ENCODE assay signal across 19 cellular contexts in genomic region chr3:184386047-184386806, GRCh38. TPM values are rescaled to one million over a fixed set of nuclear protein-coding genes. Genes with fewer than 3 reads are reported as not detected.
DNase-seq lines count a peak whose midpoint lies in the region; ATAC-seq, FAIRE-seq and TF ChIP-seq lines count a peak whose summit lies in the region.
"Had no signal": no experiment of that assay in that cellular context is flagged by ENCODE, and none has a peak within 500 bp of the region (broad histone marks: within the 10 kb centered on the region; RNA-seq: fewer than 3 reads in every experiment).

No MANE protein-coding gene starts in this region.

- peak overlapping the region; percentile 41 for H2BK120ac ChIP-seq in neuronal stem cell (ENCODE audit: low read depth, low read length)

- POLR2A ChIA-PET in K562 (lab: Yijun Ruan, JAX), result interaction anchor here (1.1 to 1.6 kb wide), 2 partner anchors 13 to 143 kb away, joined by 4 read pairs; no protein-coding TSS in a partner anchor
- POLR2A ChIA-PET in naive thymus-derived CD4-positive, alpha-beta T cell (lab: Charles Lee), result no interaction called here

- WGBS in K562 (ENCODE audit: insufficient coverage, low coverage, missing lambda C conversion rate), result 3% methylated on average over 24 of the region's 37 CpGs
- WGBS in neuronal stem cell (ENCODE audit: extremely low coverage in 2 of 2, insufficient read length in 2 of 2, insufficient replicate concordance in 1 of 2), 2 donors, result no CpG with 5 or more reads among the region's 37 CpGs

- DNase-seq in H7 (peak; percentile 76), K562 (ENCODE audit: extremely low read depth in 1 of 4, low spot score in 3 of 4) (no peak), neuronal stem cell (ENCODE audit: low spot score) (no peak), RKO (ENCODE audit: low spot score) (no peak), T1000 (lab: John Stamatoyannopoulos, UW) (no peak)
- DNase-seq in activated naive CD4-positive, alpha-beta T cell treated with anti-CD3 and anti-CD28 coated beads, Interleukin-2, amount 50 U/mL, for 72 hours (ENCODE audit: low spot score in 2 of 2), result no peak
- no peak for DNase-seq in naive thymus-derived CD4-positive, alpha-beta T cell
- DNase-seq: 8988T; Calu3; CD8-positive, alpha-beta T cell; DMS79 treated with DMSO at 0.1 percent for 48 hours; GF-D8; HFFc6 had no signal

- H4K8ac ChIP-seq in neuronal stem cell (ENCODE audit: low read depth, low read length), result no peak overlapping the region

- no peaks in the 10 kb centered on the region for H3K9me1 ChIP-seq in K562 (ENCODE audit: control insufficient read depth, insufficient read depth, low read length)

- H3K36me3 ChIP-seq in H7 (replicated peaks; ENCODE audit: control insufficient read depth, insufficient read depth, low read length) (no peaks in the 10 kb centered on the region), K562 (ENCODE audit: control insufficient read depth, insufficient read depth, low read length) (no peaks in the 10 kb centered on the region), neuronal stem cell (replicated peaks in 1 of 2; ENCODE audit: control insufficient read depth in 2 of 2, insufficient read depth in 2 of 2, low read length in 2 of 2) (no peaks in the 10 kb centered on the region)
- no peaks in the 10 kb centered on the region for H3K36me3 ChIP-seq in naive thymus-derived CD4-positive, alpha-beta T cell (ENCODE audit: control insufficient read depth in 2 of 3, insufficient read depth in 3 of 3, low read length in 3 of 3)
- H3K36me3 ChIP-seq: BLaER1 had no signal

- H3K4me2 ChIP-seq in K562 (ENCODE audit: insufficient read depth, low read length), result no peak overlapping the region
- no peak overlapping the region for H3K4me2 ChIP-seq in neuronal stem cell (ENCODE audit: insufficient read depth, low read length, poor library complexity, severe bottlenecking)
- H3K4me2 ChIP-seq: BLaER1 had no signal

- H3K79me2 ChIP-seq in K562 (ENCODE audit: control insufficient read depth, insufficient read depth, low read length), result no peaks in the 10 kb centered on the region

- no peak overlapping the region for H2BK5ac ChIP-seq in neuronal stem cell (ENCODE audit: low read length)

- no TSS peak for BruUV-seq in K562 (replicated peaks; lab: Mats Ljungman, UMichigan)

- H3K9ac ChIP-seq in K562 (ENCODE audit: insufficient read depth in 1 of 2, low read depth in 2 of 2, low read length in 2 of 2), result no peak overlapping the region
- no peak overlapping the region for H3K9ac ChIP-seq in neuronal stem cell (ENCODE audit: low read depth, low read length, poor library complexity)
- H3K9ac ChIP-seq: BLaER1 had no signal

- no peak overlapping the region for H3K4me3 Mint-ChIP-seq in naive thymus-derived CD4-positive, alpha-beta T cell
- H3K4me3 Mint-ChIP-seq: CD14-positive monocyte; CD8-positive, alpha-beta T cell; HFFc6 had no signal

- no peak overlapping the region for H2BK12ac ChIP-seq in neuronal stem cell (ENCODE audit: low read length)

- in situ Hi-C loops in K562 (cut with MboI), result no loop called here

- intact Hi-C loops in K562 (cut with micrococcal nuclease), result loop anchor here (10.0 kb wide), 1 partner anchor 329 kb away; the partner anchor contains the start of gene MAGEF1
- intact Hi-C loops in naive thymus-derived CD4-positive, alpha-beta T cell (cut with micrococcal nuclease), result no loop called here

- H3K4me3 ChIP-seq in H7 (ENCODE audit: insufficient read depth, low read depth, low read length) (no peak overlapping the region), K562 (no peak overlapping the region), neuronal stem cell (ENCODE audit: low read length in 2 of 2) (no peak overlapping the region)
- no peak overlapping the region for H3K4me3 ChIP-seq in naive thymus-derived CD4-positive, alpha-beta T cell (ENCODE audit: low read length)
- H3K4me3 ChIP-seq: BLaER1 had no signal

- H3K4me1 ChIP-seq in K562 (replicated peaks in 1 of 2; ENCODE audit: control insufficient read depth in 2 of 2, insufficient read depth in 2 of 2, low read length in 2 of 2) (peaks cover 0 to 17% of the 10 kb centered on the region in 2 experiments; a peak in 2 of 5 replicates), neuronal stem cell (ENCODE audit: control insufficient read depth in 2 of 2, insufficient read depth in 1 of 2, low read depth in 1 of 2, low read length in 2 of 2) (peaks cover 2 to 3% of the 10 kb centered on the region in 2 donors)
- H3K4me1 ChIP-seq in naive thymus-derived CD4-positive, alpha-beta T cell (ENCODE audit: control insufficient read depth in 2 of 2, insufficient read depth in 2 of 2, low read length in 2 of 2), result no peaks in the 10 kb centered on the region

- no peak overlapping the region for H3K27ac Mint-ChIP-seq in activated naive CD4-positive, alpha-beta T cell treated with anti-CD3 and anti-CD28 coated beads, Interleukin-2, amount 50 U/mL, for 72 hours
- no peak overlapping the region for H3K27ac Mint-ChIP-seq in naive thymus-derived CD4-positive, alpha-beta T cell
- H3K27ac Mint-ChIP-seq: CD14-positive monocyte; CD8-positive, alpha-beta T cell; HFFc6 had no signal

- H2AK5ac ChIP-seq in neuronal stem cell (ENCODE audit: low read depth, low read length), result peak overlapping the region; percentile 45

- peaks cover 5% of the 10 kb centered on the region for H4K20me1 ChIP-seq in K562 (replicated peaks; ENCODE audit: control insufficient read depth, insufficient read depth, low read length)

- FAIRE-seq in K562 (lab: Jason Lieb, UNC), result no peak

- H2AFZ ChIP-seq in K562 (ENCODE audit: low read depth, low read length) (no peak overlapping the region), neuronal stem cell (ENCODE audit: low read length) (no peak overlapping the region)

- no peak overlapping the region for H3K4ac ChIP-seq in neuronal stem cell (ENCODE audit: low read length)

- no peak for TF ChIP-seq POLR2A in K562 (conservative IDR thresholded peaks at IDR 0.05)

- H3K36me3 Mint-ChIP-seq in activated naive CD4-positive, alpha-beta T cell treated with anti-CD3 and anti-CD28 coated beads, Interleukin-2, amount 50 U/mL, for 72 hours, result no peaks in the 10 kb centered on the region
- H3K36me3 Mint-ChIP-seq in naive thymus-derived CD4-positive, alpha-beta T cell, result no peaks in the 10 kb centered on the region
- H3K36me3 Mint-ChIP-seq: CD14-positive monocyte; CD8-positive, alpha-beta T cell had no signal

- H3K18ac ChIP-seq in neuronal stem cell (ENCODE audit: low read length), result peak overlapping the region; percentile 8

- TF ChIP-seq RAD21 in K562 (CRISPR knock-in tag; conservative IDR thresholded peaks at IDR 0.05 in 1 of 2, IDR thresholded peaks at IDR 0.05 in 1 of 2), result no peak

- CTCF ChIA-PET in K562 (lab: Yijun Ruan, JAX; ENCODE audit: low intra/inter-chr PET ratio), result no interaction called here
- CTCF ChIA-PET in naive thymus-derived CD4-positive, alpha-beta T cell (lab: Charles Lee), result no interaction called here

- H3K27me3 ChIP-seq in H7 (ENCODE audit: control insufficient read depth, insufficient read depth, low read length) (peaks cover 22% of the 10 kb centered on the region), K562 (ENCODE audit: control insufficient read depth in 2 of 2, insufficient read depth in 2 of 2, low read length in 2 of 2) (peaks cover 19 to 75% of the 10 kb centered on the region in 2 experiments; a peak in 4 of 5 replicates), neuronal stem cell (ENCODE audit: control insufficient read depth in 3 of 3, insufficient read depth in 3 of 3, low read depth in 1 of 3, low read length in 3 of 3) (peaks cover 0 to 11% (median 10%) of the 10 kb centered on the region in 3 experiments)
- peaks cover 0 to 5% of the 10 kb centered on the region in 2 donors for H3K27me3 ChIP-seq in naive thymus-derived CD4-positive, alpha-beta T cell (ENCODE audit: control insufficient read depth in 2 of 2, insufficient read depth in 2 of 2, low read length in 2 of 2)

- H3K27ac ChIP-seq in K562 (ENCODE audit: extremely low read depth, low read depth, low read length), result no peak overlapping the region
- no peak overlapping the region for H3K27ac ChIP-seq in neuronal stem cell (replicated peaks; ENCODE audit: low read length)
- H3K27ac ChIP-seq in temporal lobe (ENCODE audit: low read depth, low read length), result peak overlapping the region; percentile 13
- H3K27ac ChIP-seq in naive thymus-derived CD4-positive, alpha-beta T cell (ENCODE audit: low read depth, low read length), result no peak overlapping the region
- H3K27ac ChIP-seq: BLaER1 had no signal

- H2BK15ac ChIP-seq in neuronal stem cell (ENCODE audit: low read length), result peak overlapping the region; percentile 59

- peaks cover 0 to 4% (median 0%) of the 10 kb centered on the region in 7 donors for H3K4me1 Mint-ChIP-seq in naive thymus-derived CD4-positive, alpha-beta T cell

- no peak overlapping the region for H3K14ac ChIP-seq in neuronal stem cell (ENCODE audit: low read length)

- H4K91ac ChIP-seq in neuronal stem cell (ENCODE audit: low read depth, low read length, poor library complexity), result no peak overlapping the region

- TF ChIP-seq EP300 in K562 (IDR thresholded peaks at IDR 0.05; ENCODE audit: low read length), result no peak

- TF ChIP-seq CTCF in K562 (IDR thresholded peaks at IDR 0.05 in 2 of 3, conservative IDR thresholded peaks at IDR 0.05 in 1 of 3; ENCODE audit: insufficient read depth in 2 of 3, low read depth in 1 of 3, low read length in 3 of 3), result no peak

- H3K9me3 ChIP-seq in K562 (replicated peaks; ENCODE audit: control insufficient read depth, insufficient read depth, low read depth, low read length) (no peaks in the 10 kb centered on the region), neuronal stem cell (replicated peaks in 1 of 2; ENCODE audit: control insufficient read depth in 2 of 2, insufficient read depth in 1 of 2, low read depth in 1 of 2, low read length in 2 of 2) (no peaks in the 10 kb centered on the region)
- no peaks in the 10 kb centered on the region for H3K9me3 ChIP-seq in naive thymus-derived CD4-positive, alpha-beta T cell (ENCODE audit: control insufficient read depth in 2 of 3, low read length in 3 of 3)
- H3K9me3 ChIP-seq: BLaER1 had no signal

- H3K23ac ChIP-seq in neuronal stem cell (ENCODE audit: low read depth, low read length, poor library complexity), result peak overlapping the region; percentile 75

- H3K79me1 ChIP-seq in neuronal stem cell (ENCODE audit: low read depth, low read length), result no peaks in the 10 kb centered on the region

- H3K27me3 Mint-ChIP-seq in naive thymus-derived CD4-positive, alpha-beta T cell, result peaks cover 17 to 50% (median 25%) of the 10 kb centered on the region in 5 donors

- H3K9me3 Mint-ChIP-seq in activated naive CD4-positive, alpha-beta T cell treated with anti-CD3 and anti-CD28 coated beads, Interleukin-2, amount 50 U/mL, for 72 hours, result no peaks in the 10 kb centered on the region
- peaks cover 0 to 1% (median 0%) of the 10 kb centered on the region in 11 donors for H3K9me3 Mint-ChIP-seq in naive thymus-derived CD4-positive, alpha-beta T cell
- H3K9me3 Mint-ChIP-seq: CD8-positive, alpha-beta T cell; HFFc6 had no signal

- ATAC-seq in K562, result no peak
- no peak for ATAC-seq in activated naive CD4-positive, alpha-beta T cell treated with anti-CD3 and anti-CD28 coated beads, Interleukin-2, amount 50 U/mL, for 72 hours
- ATAC-seq in naive thymus-derived CD4-positive, alpha-beta T cell, result no peak
- ATAC-seq: CD8-positive, alpha-beta T cell; HCT116 had no signal

RNA-seq across cellular contexts. Expression of gene CHRD, which starts 6.4 kb away (rescaled TPM):
- total RNA-seq in H7 (2014; rRNA removed; shearing (Covaris generic)), result 4.5 and 10.5 TPM in 2 replicates
- total RNA-seq in K562 (2011; cell fraction: chromatin; rRNA removed; ENCODE audit: low replicate concordance), result 9.8 and 27.8 TPM in 2 replicates
- 17.6 and 22.0 TPM in 2 replicates for total RNA-seq in K562 (2011; cell fraction: nucleolus; rRNA removed)
- total RNA-seq in K562 (2011; cell fraction: nucleoplasm; rRNA removed), result 8.9 and 10.8 TPM in 2 replicates
- total RNA-seq in K562 (2014; rRNA removed) (0.16 TPM in 1 of 2 replicates, not detected in the other), K562 (2014; rRNA removed; fragmentation: Illumina TruSeq; extraction: Trizol) (0.11 TPM in 1 of 2 replicates, not detected in the other), K562 (2015; rRNA removed; fragmentation: Illumina TruSeq; extraction: Trizol) (0.14 and 0.19 TPM in 2 replicates), K562 (2021) (0.63 and 1.3 TPM in 2 replicates), temporal lobe (8.6 TPM)
- polyA plus RNA-seq in K562 (2011; rRNA removed) (0.55 and 1.1 TPM in 2 replicates), K562 (2014; fragmentation: Illumina TruSeq; extraction: Trizol) (0.11 and 0.15 TPM in 2 replicates), K562 (2014; fragmentation: Nextera tagmentation; extraction: Ambion mirVana) (not detected), K562 (2014; rRNA removed) (0.53 and 1.0 TPM in 2 replicates)
- polyA plus RNA-seq in K562 (2011; cell fraction: cytosol; rRNA removed), result 0.16 and 1.3 TPM in 2 replicates
- 8.8 and 30.5 TPM in 2 replicates for polyA plus RNA-seq in K562 (2011; cell fraction: nucleus; rRNA removed)
- polyA plus RNA-seq in K562 (2012), result 0.20 and 0.36 TPM in 2 replicates
- 0.06 and 0.21 TPM in 2 replicates for polyA minus RNA-seq in K562 (2011; rRNA and poly(A)+ RNA removed)
- 1.4 and 1.7 TPM in 2 replicates for polyA minus RNA-seq in K562 (2011; cell fraction: cytosol; rRNA and poly(A)+ RNA removed)
- 2.0 and 4.7 TPM in 2 replicates for polyA minus RNA-seq in K562 (2011; cell fraction: nucleus; rRNA and poly(A)+ RNA removed)
- 7.2 TPM for polyA plus RNA-seq in neuronal stem cell (2013, experiment 1 of 2)
- 7.1 TPM for polyA plus RNA-seq in neuronal stem cell (2013, experiment 2 of 2)
- total RNA-seq in activated naive CD4-positive, alpha-beta T cell treated with anti-CD3 and anti-CD28 coated beads, Interleukin-2, amount 50 U/mL, for 72 hours, result under 1 TPM in 1 of 2 donors, not detected in 1; 0.49 TPM
- not detected for total RNA-seq in naive thymus-derived CD4-positive, alpha-beta T cell
- polyA plus RNA-seq in naive thymus-derived CD4-positive, alpha-beta T cell, result not detected
- total RNA-seq: Calu3; CD8-positive, alpha-beta T cell had no signal
- polyA plus RNA-seq: CD14-positive monocyte had no signal

RNA-seq across cellular contexts. Expression of gene THPO, which starts 8.2 kb away (rescaled TPM):
- 0.80 and 1.3 TPM in 2 replicates for total RNA-seq in H7 (2014; rRNA removed; shearing (Covaris generic))
- 1.6 and 3.6 TPM in 2 replicates for total RNA-seq in K562 (2011; cell fraction: chromatin; rRNA removed; ENCODE audit: low replicate concordance)
- 1.3 and 3.7 TPM in 2 replicates for total RNA-seq in K562 (2011; cell fraction: nucleolus; rRNA removed)
- total RNA-seq in K562 (2011; cell fraction: nucleoplasm; rRNA removed), result 2.0 and 2.9 TPM in 2 replicates
- total RNA-seq in K562 (2014; rRNA removed) (0.24 TPM in 1 of 2 replicates, not detected in the other), K562 (2014; rRNA removed; fragmentation: Illumina TruSeq; extraction: Trizol) (0.36 TPM in 1 of 2 replicates, not detected in the other), K562 (2015; rRNA removed; fragmentation: Illumina TruSeq; extraction: Trizol) (0.11 and 0.22 TPM in 2 replicates), K562 (2021) (0.40 and 0.62 TPM in 2 replicates), temporal lobe (under 0.01 TPM)
- polyA plus RNA-seq in K562 (2011; rRNA removed) (0.18 and 0.56 TPM in 2 replicates), K562 (2014; fragmentation: Illumina TruSeq; extraction: Trizol) (0.64 and 1.1 TPM in 2 replicates), K562 (2014; fragmentation: Nextera tagmentation; extraction: Ambion mirVana) (under 1 TPM; 0.11 to 0.28 TPM), K562 (2014; rRNA removed) (0.34 and 0.50 TPM in 2 replicates)
- 0.29 and 2.3 TPM in 2 replicates for polyA plus RNA-seq in K562 (2011; cell fraction: cytosol; rRNA removed)
- polyA plus RNA-seq in K562 (2011; cell fraction: nucleus; rRNA removed), result 0.46 and 2.7 TPM in 2 replicates
- polyA plus RNA-seq in K562 (2012), result 0.60 and 0.68 TPM in 2 replicates
- polyA minus RNA-seq in K562 (2011; rRNA and poly(A)+ RNA removed), result 0.12 and 0.39 TPM in 2 replicates
- polyA minus RNA-seq in K562 (2011; cell fraction: cytosol; rRNA and poly(A)+ RNA removed), result 1.1 TPM in 1 of 2 replicates, not detected in the other
- polyA minus RNA-seq in K562 (2011; cell fraction: nucleus; rRNA and poly(A)+ RNA removed), result 0.33 and 1.8 TPM in 2 replicates
- polyA plus RNA-seq in neuronal stem cell (2013, experiment 1 of 2), result 1.4 TPM
- polyA plus RNA-seq in neuronal stem cell (2013, experiment 2 of 2), result 1.7 TPM
- not detected for total RNA-seq in activated naive CD4-positive, alpha-beta T cell treated with anti-CD3 and anti-CD28 coated beads, Interleukin-2, amount 50 U/mL, for 72 hours
- not detected for total RNA-seq in naive thymus-derived CD4-positive, alpha-beta T cell
- polyA plus RNA-seq in naive thymus-derived CD4-positive, alpha-beta T cell, result not detected
- total RNA-seq: A673; Calu3; CD8-positive, alpha-beta T cell; HFFc6 had no signal
- polyA plus RNA-seq: AG04450, CD14-positive monocyte had no signal

RNA-seq across cellular contexts. Expression of gene POLR2H, which starts 24.7 kb away (rescaled TPM):
- 92.8 and 100 TPM in 2 replicates for total RNA-seq in H7 (2014; rRNA removed; shearing (Covaris generic))
- 300 and 317 TPM in 2 replicates for total RNA-seq in K562 (2011; cell fraction: chromatin; rRNA removed; ENCODE audit: low replicate concordance)
- total RNA-seq in K562 (2011; cell fraction: nucleolus; rRNA removed), result 170 and 180 TPM in 2 replicates
- 229 and 244 TPM in 2 replicates for total RNA-seq in K562 (2011; cell fraction: nucleoplasm; rRNA removed)
- total RNA-seq in K562 (2014; rRNA removed) (128 and 149 TPM in 2 replicates), K562 (2014; rRNA removed; fragmentation: Illumina TruSeq; extraction: Trizol) (160 and 175 TPM in 2 replicates), K562 (2015; rRNA removed; fragmentation: Illumina TruSeq; extraction: Trizol) (145 and 147 TPM in 2 replicates), K562 (2021) (134 and 135 TPM in 2 replicates), temporal lobe (27.3 TPM)
- polyA plus RNA-seq in K562 (2011; rRNA removed) (289 and 319 TPM in 2 replicates), K562 (2014; fragmentation: Illumina TruSeq; extraction: Trizol) (220 and 222 TPM in 2 replicates), K562 (2014; fragmentation: Nextera tagmentation; extraction: Ambion mirVana) (100 to 1,000 TPM; 502 to 512 TPM), K562 (2014; rRNA removed) (245 and 256 TPM in 2 replicates)
- polyA plus RNA-seq in K562 (2011; cell fraction: cytosol; rRNA removed), result 191 and 459 TPM in 2 replicates
- 324 and 334 TPM in 2 replicates for polyA plus RNA-seq in K562 (2011; cell fraction: nucleus; rRNA removed)
- polyA plus RNA-seq in K562 (2012), result 100 and 156 TPM in 2 replicates
- 167 and 184 TPM in 2 replicates for polyA minus RNA-seq in K562 (2011; rRNA and poly(A)+ RNA removed)
- polyA minus RNA-seq in K562 (2011; cell fraction: cytosol; rRNA and poly(A)+ RNA removed), result 56.9 and 60.7 TPM in 2 replicates
- polyA minus RNA-seq in K562 (2011; cell fraction: nucleus; rRNA and poly(A)+ RNA removed), result 51.2 and 86.4 TPM in 2 replicates
- 80.4 TPM for polyA plus RNA-seq in neuronal stem cell (2013, experiment 1 of 2)
- polyA plus RNA-seq in neuronal stem cell (2013, experiment 2 of 2), result 80.9 TPM
- total RNA-seq in activated naive CD4-positive, alpha-beta T cell treated with anti-CD3 and anti-CD28 coated beads, Interleukin-2, amount 50 U/mL, for 72 hours, result 100 to 1,000 TPM; 112 to 177 TPM
- total RNA-seq in naive thymus-derived CD4-positive, alpha-beta T cell, result 100 to 1,000 TPM in 1 of 5 experiments, 10 to 100 TPM in 4; 34.9 to 112 (median 56.6) TPM
- polyA plus RNA-seq in naive thymus-derived CD4-positive, alpha-beta T cell, result 10 to 100 TPM; 69.2 to 74.9 TPM

RNA-seq across cellular contexts. Expression of gene CLCN2, which starts 24.8 kb away (rescaled TPM):
- 17.1 and 22.3 TPM in 2 replicates for total RNA-seq in H7 (2014; rRNA removed; shearing (Covaris generic))
- 48.8 and 135 TPM in 2 replicates for total RNA-seq in K562 (2011; cell fraction: chromatin; rRNA removed; ENCODE audit: low replicate concordance)
- total RNA-seq in K562 (2011; cell fraction: nucleolus; rRNA removed), result 68.7 and 80.4 TPM in 2 replicates
- total RNA-seq in K562 (2011; cell fraction: nucleoplasm; rRNA removed), result 60.3 and 66.2 TPM in 2 replicates
- 8.9 and 12.9 TPM in 2 replicates for total RNA-seq in K562 (2014; rRNA removed)
- 4.1 and 5.2 TPM in 2 replicates for total RNA-seq in K562 (2014; rRNA removed; fragmentation: Illumina TruSeq; extraction: Trizol)
- 6.9 TPM in 2 replicates for total RNA-seq in K562 (2015; rRNA removed; fragmentation: Illumina TruSeq; extraction: Trizol)
- 13.5 and 14.0 TPM in 2 replicates for total RNA-seq in K562 (2021)
- 5.7 and 10.9 TPM in 2 replicates for polyA plus RNA-seq in K562 (2011; rRNA removed)
- 5.9 and 9.1 TPM in 2 replicates for polyA plus RNA-seq in K562 (2011; cell fraction: cytosol; rRNA removed)
- 58.7 and 74.2 TPM in 2 replicates for polyA plus RNA-seq in K562 (2011; cell fraction: nucleus; rRNA removed)
- 9.7 and 11.6 TPM in 2 replicates for polyA plus RNA-seq in K562 (2012)
- 9.4 and 10.2 TPM in 2 replicates for polyA plus RNA-seq in K562 (2014; fragmentation: Illumina TruSeq; extraction: Trizol)
- under 1 TPM; 0.10 to 0.39 TPM for polyA plus RNA-seq in K562 (2014; fragmentation: Nextera tagmentation; extraction: Ambion mirVana)
- polyA plus RNA-seq in K562 (2014; rRNA removed), result 12.8 and 14.4 TPM in 2 replicates
- 7.4 and 9.0 TPM in 2 replicates for polyA minus RNA-seq in K562 (2011; rRNA and poly(A)+ RNA removed)
- polyA minus RNA-seq in K562 (2011; cell fraction: cytosol; rRNA and poly(A)+ RNA removed), result 6.6 and 7.6 TPM in 2 replicates
- 30.6 and 37.0 TPM in 2 replicates for polyA minus RNA-seq in K562 (2011; cell fraction: nucleus; rRNA and poly(A)+ RNA removed)
- polyA plus RNA-seq in neuronal stem cell (2013, experiment 1 of 2), result 18.1 TPM
- 18.8 TPM for polyA plus RNA-seq in neuronal stem cell (2013, experiment 2 of 2)
- total RNA-seq in temporal lobe, result 6.1 TPM
- total RNA-seq in activated naive CD4-positive, alpha-beta T cell treated with anti-CD3 and anti-CD28 coated beads, Interleukin-2, amount 50 U/mL, for 72 hours, result 10 to 100 TPM in 1 of 2 donors, 1 to 10 TPM in 1; 6.5 to 13.9 TPM
- 1 to 10 TPM; 3.5 to 6.0 (median 5.0) TPM for total RNA-seq in naive thymus-derived CD4-positive, alpha-beta T cell
- polyA plus RNA-seq in naive thymus-derived CD4-positive, alpha-beta T cell, result 1 to 10 TPM in 1 of 2 donors, under 1 TPM in 1; 0.91 to 1.1 TPM

RNA-seq across cellular contexts. Expression of gene FAM131A, which starts 48.8 kb away (rescaled TPM):
- 36.9 and 41.1 TPM in 2 replicates for total RNA-seq in H7 (2014; rRNA removed; shearing (Covaris generic))
- total RNA-seq in K562 (2011; cell fraction: chromatin; rRNA removed; ENCODE audit: low replicate concordance), result 29.4 and 66.9 TPM in 2 replicates
- 33.2 and 33.8 TPM in 2 replicates for total RNA-seq in K562 (2011; cell fraction: nucleolus; rRNA removed)
- total RNA-seq in K562 (2011; cell fraction: nucleoplasm; rRNA removed), result 38.1 and 45.6 TPM in 2 replicates
- total RNA-seq in K562 (2014; rRNA removed) (11.1 and 12.9 TPM in 2 replicates), K562 (2014; rRNA removed; fragmentation: Illumina TruSeq; extraction: Trizol) (2.8 and 3.6 TPM in 2 replicates), K562 (2015; rRNA removed; fragmentation: Illumina TruSeq; extraction: Trizol) (4.3 and 5.3 TPM in 2 replicates), K562 (2021) (8.9 and 9.1 TPM in 2 replicates), temporal lobe (40.1 TPM)
- polyA plus RNA-seq in K562 (2011; rRNA removed) (11.0 and 11.7 TPM in 2 replicates), K562 (2014; fragmentation: Illumina TruSeq; extraction: Trizol) (3.8 and 5.1 TPM in 2 replicates), K562 (2014; fragmentation: Nextera tagmentation; extraction: Ambion mirVana) (1 to 10 TPM in 1 of 2 experiments, under 1 TPM in 1; 0.48 to 1.4 TPM), K562 (2014; rRNA removed) (9.4 and 9.8 TPM in 2 replicates)
- 16.4 and 28.8 TPM in 2 replicates for polyA plus RNA-seq in K562 (2011; cell fraction: cytosol; rRNA removed)
- polyA plus RNA-seq in K562 (2011; cell fraction: nucleus; rRNA removed), result 22.8 and 31.3 TPM in 2 replicates
- polyA plus RNA-seq in K562 (2012), result 7.3 and 11.6 TPM in 2 replicates
- polyA minus RNA-seq in K562 (2011; rRNA and poly(A)+ RNA removed), result 5.0 and 9.2 TPM in 2 replicates
- 5.5 and 12.1 TPM in 2 replicates for polyA minus RNA-seq in K562 (2011; cell fraction: cytosol; rRNA and poly(A)+ RNA removed)
- 5.3 and 8.0 TPM in 2 replicates for polyA minus RNA-seq in K562 (2011; cell fraction: nucleus; rRNA and poly(A)+ RNA removed)
- 16.7 TPM for polyA plus RNA-seq in neuronal stem cell (2013, experiment 1 of 2)
- polyA plus RNA-seq in neuronal stem cell (2013, experiment 2 of 2), result 15.7 TPM
- 1 to 10 TPM; 4.1 to 6.8 TPM for total RNA-seq in activated naive CD4-positive, alpha-beta T cell treated with anti-CD3 and anti-CD28 coated beads, Interleukin-2, amount 50 U/mL, for 72 hours
- total RNA-seq in naive thymus-derived CD4-positive, alpha-beta T cell, result 10 to 100 TPM in 3 of 5 experiments, 1 to 10 TPM in 2; 5.7 to 13.4 (median 10.3) TPM
- 1 to 10 TPM; 2.2 to 2.5 TPM for polyA plus RNA-seq in naive thymus-derived CD4-positive, alpha-beta T cell
